In the genomic region with DNA sequence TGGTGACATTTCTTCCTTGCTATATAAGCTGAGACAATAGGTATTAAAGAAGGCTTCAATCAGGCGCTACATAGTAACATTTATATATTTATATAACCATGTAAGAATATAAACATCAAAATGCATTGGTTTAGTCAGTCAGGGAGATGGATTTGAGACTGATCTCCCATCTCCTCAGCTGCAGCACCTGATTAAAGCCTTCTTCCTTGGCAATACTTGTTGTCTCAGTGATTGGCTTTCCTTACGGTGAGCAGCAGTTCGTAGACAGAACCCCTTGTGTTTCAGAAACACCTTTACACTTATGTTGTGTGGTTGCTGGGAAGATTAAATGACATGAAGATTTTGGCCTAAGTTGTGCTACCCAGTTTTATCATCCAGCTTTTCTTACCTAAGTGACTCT, we compare ENCODE assay signal across 20 cellular contexts.
DNase-seq lines count a peak whose midpoint lies in the region; ATAC-seq, FAIRE-seq and TF ChIP-seq lines count a peak whose summit lies in the region.
"Had no signal": no experiment of that assay in that cellular context is flagged by ENCODE, and none has a peak within 500 bp of the region (broad histone marks: within the 10 kb centered on the region; RNA-seq: fewer than 3 reads in every experiment).

No MANE protein-coding gene starts in this region.

- TF ChIP-seq CTCF in astrocyte (IDR thresholded peaks at IDR 0.05; ENCODE audit: insufficient read depth, low read depth, low read length), result no peak
- no peak for TF ChIP-seq CTCF in foreskin keratinocyte (conservative IDR thresholded peaks at IDR 0.05)
- no peak for TF ChIP-seq CTCF in mucosa of descending colon (IDR thresholded peaks at IDR 0.05)

- no peak for DNase-seq in activated naive CD4-positive, alpha-beta T cell (lab: John Stamatoyannopoulos, UW)
- DNase-seq in astrocyte (ENCODE audit: low read depth) (no peak), foreskin keratinocyte (no peak), NCI-H1105 treated with DMSO at 0.1 percent for 48 hours (lab: John Stamatoyannopoulos, UW) (no peak), mucosa of descending colon (no peak)
- DNase-seq: C1 segment of cervical spinal cord; Calu3; CD4-positive, alpha-beta memory T cell; COR-L47; DMS153; DND-41; H7 had no signal

- no peaks in the 10 kb centered on the region for H3K4me1 Mint-ChIP-seq in activated naive CD4-positive, alpha-beta T cell treated with anti-CD3 and anti-CD28 coated beads, Interleukin-2, amount 50 U/mL, for 24 hours
- H3K4me1 Mint-ChIP-seq in astrocyte (ENCODE audit: low read depth, unreplicated experiment), result peaks cover 10% of the 10 kb centered on the region
- H3K4me1 Mint-ChIP-seq: CD4-positive, alpha-beta memory T cell had no signal

- peak overlapping the region; percentile 19 for H3K27ac Mint-ChIP-seq in activated naive CD4-positive, alpha-beta T cell treated with anti-CD3 and anti-CD28 coated beads, Interleukin-2, amount 50 U/mL, for 24 hours
- H3K27ac Mint-ChIP-seq in astrocyte (ENCODE audit: unreplicated experiment), result peak overlapping the region; percentile 73
- H3K27ac Mint-ChIP-seq: CD4-positive, alpha-beta memory T cell had no signal

- FAIRE-seq in astrocyte (lab: Jason Lieb, UNC), result no peak
- FAIRE-seq: A204.1, G401.6, GM12892, H1 had no signal

- H3K4me1 ChIP-seq in ACC112 (ENCODE audit: control insufficient read depth, insufficient read depth, low read length, unreplicated experiment) (no peaks in the 10 kb centered on the region), astrocyte (ENCODE audit: insufficient read depth, low read length) (peaks cover 5% of the 10 kb centered on the region), foreskin keratinocyte (no peaks in the 10 kb centered on the region), mucosa of descending colon (ENCODE audit: low read depth) (no peaks in the 10 kb centered on the region)

- peaks cover 2% of the 10 kb centered on the region for H3K27me3 Mint-ChIP-seq in activated naive CD4-positive, alpha-beta T cell treated with anti-CD3 and anti-CD28 coated beads, Interleukin-2, amount 50 U/mL, for 24 hours
- peaks cover 3% of the 10 kb centered on the region for H3K27me3 Mint-ChIP-seq in astrocyte (ENCODE audit: low read depth, unreplicated experiment)

- H3K36me3 Mint-ChIP-seq in activated naive CD4-positive, alpha-beta T cell treated with anti-CD3 and anti-CD28 coated beads, Interleukin-2, amount 50 U/mL, for 24 hours, result no peaks in the 10 kb centered on the region
- H3K36me3 Mint-ChIP-seq in astrocyte (ENCODE audit: low read depth, unreplicated experiment), result peaks cover 14% of the 10 kb centered on the region

- H3K4me3 ChIP-seq in ACC112 (ENCODE audit: low read depth, low read length) (no peak overlapping the region), astrocyte (ENCODE audit: insufficient read depth, low read depth, low read length) (no peak overlapping the region), mucosa of descending colon (no peak overlapping the region)

- H3K79me2 ChIP-seq in ACC112 (ENCODE audit: control insufficient read depth, insufficient read depth, low read length, unreplicated experiment) (no peaks in the 10 kb centered on the region), astrocyte (ENCODE audit: insufficient read depth, low read length) (no peaks in the 10 kb centered on the region)

- H3K27ac ChIP-seq in ACC112 (ENCODE audit: low read depth, low read length), result peak overlapping the region; percentile 65
- H3K27ac ChIP-seq in astrocyte (ENCODE audit: low read depth, low read length), result peak overlapping the region; percentile 35
- peak overlapping the region; percentile 53 for H3K27ac ChIP-seq in foreskin keratinocyte
- H3K27ac ChIP-seq: 22Rv1 had no signal

- ATAC-seq in foreskin keratinocyte, result no peak
- ATAC-seq in HG03378 (IDR thresholded peaks at IDR 0.05; ENCODE audit: unreplicated experiment), result no peak
- ATAC-seq in mucosa of descending colon, result no peak

- intact Hi-C loops in mucosa of descending colon (cut with DNase I, micrococcal nuclease), result no loop called here

- H2AFZ ChIP-seq in ACC112 (ENCODE audit: low read length, unreplicated experiment) (no peak overlapping the region), astrocyte (ENCODE audit: low read depth, low read length) (no peak overlapping the region)

- no peaks in the 10 kb centered on the region for H4K20me1 ChIP-seq in astrocyte (ENCODE audit: insufficient read depth, low read length)

- no peak overlapping the region for H3K9ac ChIP-seq in astrocyte (ENCODE audit: low read length)

- no peak overlapping the region for H3K4me3 Mint-ChIP-seq in activated naive CD4-positive, alpha-beta T cell treated with anti-CD3 and anti-CD28 coated beads, Interleukin-2, amount 50 U/mL, for 24 hours
- no peak overlapping the region for H3K4me3 Mint-ChIP-seq in astrocyte (ENCODE audit: unreplicated experiment)
- H3K4me3 Mint-ChIP-seq: CD4-positive, alpha-beta memory T cell had no signal

- H3K36me3 ChIP-seq in ACC112 (ENCODE audit: insufficient read depth, low read length) (no peaks in the 10 kb centered on the region), astrocyte (ENCODE audit: insufficient read depth, low read length) (no peaks in the 10 kb centered on the region), mucosa of descending colon (ENCODE audit: low read depth) (no peaks in the 10 kb centered on the region)

- peaks cover 9% of the 10 kb centered on the region for H3K9me3 Mint-ChIP-seq in activated naive CD4-positive, alpha-beta T cell treated with anti-CD3 and anti-CD28 coated beads, Interleukin-2, amount 50 U/mL, for 24 hours
- H3K9me3 Mint-ChIP-seq in astrocyte (ENCODE audit: unreplicated experiment), result peaks cover 22% of the 10 kb centered on the region

- peaks cover 8% of the 10 kb centered on the region for H3K9me3 ChIP-seq in astrocyte (ENCODE audit: insufficient read depth, low read depth, low read length)
- peaks cover 9% of the 10 kb centered on the region for H3K9me3 ChIP-seq in mucosa of descending colon

- H3K4me2 ChIP-seq in astrocyte (ENCODE audit: low read length), result no peak overlapping the region

- H3K27me3 ChIP-seq in ACC112 (ENCODE audit: insufficient read depth, low read length), result no peaks in the 10 kb centered on the region
- no peaks in the 10 kb centered on the region for H3K27me3 ChIP-seq in astrocyte (ENCODE audit: insufficient read depth, low read length)
- H3K27me3 ChIP-seq in foreskin keratinocyte, result no peaks in the 10 kb centered on the region
